ENCODE assay signal across 1 cellular context in genomic region chr14:76867536-76868452, GRCh38.
TF ChIP-seq lines count a peak whose summit lies in the region.

No MANE protein-coding gene starts in this region.

TF ChIP-seq in WTC11, 78 proteins besides CTCF, POLR2A, EP300 and RAD21 (continued from another document):
- TF ChIP-seq, protein P1, sequence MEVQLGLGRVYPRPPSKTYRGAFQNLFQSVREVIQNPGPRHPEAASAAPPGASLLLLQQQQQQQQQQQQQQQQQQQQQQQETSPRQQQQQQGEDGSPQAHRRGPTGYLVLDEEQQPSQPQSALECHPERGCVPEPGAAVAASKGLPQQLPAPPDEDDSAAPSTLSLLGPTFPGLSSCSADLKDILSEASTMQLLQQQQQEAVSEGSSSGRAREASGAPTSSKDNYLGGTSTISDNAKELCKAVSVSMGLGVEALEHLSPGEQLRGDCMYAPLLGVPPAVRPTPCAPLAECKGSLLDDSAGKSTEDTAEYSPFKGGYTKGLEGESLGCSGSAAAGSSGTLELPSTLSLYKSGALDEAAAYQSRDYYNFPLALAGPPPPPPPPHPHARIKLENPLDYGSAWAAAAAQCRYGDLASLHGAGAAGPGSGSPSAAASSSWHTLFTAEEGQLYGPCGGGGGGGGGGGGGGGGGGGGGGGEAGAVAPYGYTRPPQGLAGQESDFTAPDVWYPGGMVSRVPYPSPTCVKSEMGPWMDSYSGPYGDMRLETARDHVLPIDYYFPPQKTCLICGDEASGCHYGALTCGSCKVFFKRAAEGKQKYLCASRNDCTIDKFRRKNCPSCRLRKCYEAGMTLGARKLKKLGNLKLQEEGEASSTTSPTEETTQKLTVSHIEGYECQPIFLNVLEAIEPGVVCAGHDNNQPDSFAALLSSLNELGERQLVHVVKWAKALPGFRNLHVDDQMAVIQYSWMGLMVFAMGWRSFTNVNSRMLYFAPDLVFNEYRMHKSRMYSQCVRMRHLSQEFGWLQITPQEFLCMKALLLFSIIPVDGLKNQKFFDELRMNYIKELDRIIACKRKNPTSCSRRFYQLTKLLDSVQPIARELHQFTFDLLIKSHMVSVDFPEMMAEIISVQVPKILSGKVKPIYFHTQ (CRISPR knock-in tag; IDR thresholded peaks at IDR 0.05), result no peak
